In genomic region chr14:61569783-61570182, GRCh38 we compare ENCODE assay signal across 8 cellular contexts.
A peak's percentile ranks its signal among the peaks of the same experiment; 100 is the strongest.
DNase-seq lines count a peak whose midpoint lies in the region; ATAC-seq lines count a peak whose summit lies in the region.

No MANE protein-coding gene starts in this region.

- H3K9me3 ChIP-seq in GM23248 (ENCODE audit: low read depth) (no peaks in the 10 kb centered on the region), SJCRH30 (replicated peaks) (no peaks in the 10 kb centered on the region)

- H3K4me1 ChIP-seq in GM23248 (ENCODE audit: insufficient read depth) (peaks cover 89% of the 10 kb centered on the region), SJCRH30 (peaks cover 35% of the 10 kb centered on the region)

- peak overlapping the region; percentile 93 for H3K27ac ChIP-seq in GM23248
- peak overlapping the region; percentile 6; the same call in 1 of the 2 replicates for H3K27ac ChIP-seq in SJCRH30

- peaks cover 83% of the 10 kb centered on the region for H3F3A ChIP-seq in GM23248 (ENCODE audit: insufficient read depth)

- H3K4me3 ChIP-seq in GM23248 (peak overlapping the region; percentile 26), SJCRH30 (no peak overlapping the region)

- H3K27ac Mint-ChIP-seq in natural killer cell treated with Interleukin-12 subunit alpha and Interleukin-12 subunit beta and Interleukin-15 and Interleukin-18, amount 100 ng/mL, for 72 hours, result peak overlapping the region; percentile 99 to 100

- H3K79me2 ChIP-seq in GM23248 (ENCODE audit: insufficient read depth), result peaks cover 70% of the 10 kb centered on the region

- peak overlapping the region; percentile 80 for H3K4me3 Mint-ChIP-seq in natural killer cell treated with Interleukin-12 subunit alpha and Interleukin-12 subunit beta and Interleukin-15 and Interleukin-18, amount 100 ng/mL, for 72 hours

- H3K36me3 Mint-ChIP-seq in natural killer cell treated with Interleukin-12 subunit alpha and Interleukin-12 subunit beta and Interleukin-15 and Interleukin-18, amount 100 ng/mL, for 72 hours, result no peaks in the 10 kb centered on the region

- H3K4me1 Mint-ChIP-seq in natural killer cell treated with Interleukin-12 subunit alpha and Interleukin-12 subunit beta and Interleukin-15 and Interleukin-18, amount 100 ng/mL, for 72 hours (ENCODE audit: low read depth in 2 of 2), result peaks cover 63 to 70% of the 10 kb centered on the region in 2 donors

- peak overlapping the region; percentile 71 for H3K9ac ChIP-seq in GM23248

- ATAC-seq in natural killer cell treated with Interleukin-12 subunit alpha and Interleukin-12 subunit beta and Interleukin-15 and Interleukin-18, amount 100 ng/mL, for 72 hours, result peak; percentile 82 to 91
- ATAC-seq in GM21390 (IDR thresholded peaks at IDR 0.05; ENCODE audit: unreplicated experiment), result no peak

- H3K36me3 ChIP-seq in GM23248 (ENCODE audit: low read depth) (no peaks in the 10 kb centered on the region), SJCRH30 (no peaks in the 10 kb centered on the region)

- H3K9me2 ChIP-seq in GM23248 (ENCODE audit: insufficient read depth), result no peaks in the 10 kb centered on the region

- no peaks in the 10 kb centered on the region for H3K27me3 Mint-ChIP-seq in natural killer cell treated with Interleukin-12 subunit alpha and Interleukin-12 subunit beta and Interleukin-15 and Interleukin-18, amount 100 ng/mL, for 72 hours

- no peaks in the 10 kb centered on the region for H3K9me3 Mint-ChIP-seq in natural killer cell treated with Interleukin-12 subunit alpha and Interleukin-12 subunit beta and Interleukin-15 and Interleukin-18, amount 100 ng/mL, for 72 hours

- DNase-seq in GM23248, result peak; percentile 95
- DNase-seq in SJCRH30, result peak in 1 of 2 experiments; percentile 31
- DNase-seq in central memory CD4-positive, alpha-beta T cell, result peak; percentile 39
- peak; percentile 87 for DNase-seq in natural killer cell treated with Interleukin-12 subunit alpha and Interleukin-12 subunit beta and Interleukin-15 and Interleukin-18, amount 100 ng/mL, for 72 hours (ENCODE audit: low spot score)
- DNase-seq in NCI-H82 (lab: John Stamatoyannopoulos, UW), result no peak
- DNase-seq in DMS53 treated with DMSO at 0.1 percent for 48 hours (lab: John Stamatoyannopoulos, UW; ENCODE audit: unreplicated experiment), result no peak
- no peak for DNase-seq in NCI-H2081 treated with DMSO at 0.1 percent for 48 hours (lab: John Stamatoyannopoulos, UW)

- H2AFZ ChIP-seq in GM23248, result no peak overlapping the region

- in situ Hi-C loops in GM23248 (cut with MboI), result loop anchor here (10.0 kb wide), 1 partner anchor 125 kb away; the partner anchor contains the start of gene HIF1A

- H3K4me2 ChIP-seq in GM23248 (ENCODE audit: unreplicated experiment), result peak overlapping the region; percentile 55

- no peaks in the 10 kb centered on the region for H3K27me3 ChIP-seq in GM23248 (replicated peaks; ENCODE audit: insufficient read depth)
- H3K27me3 ChIP-seq in SJCRH30, result no peaks in the 10 kb centered on the region

- WGBS in GM23248 (ENCODE audit: low coverage in 1 of 2, low lambda C conversion rate in 2 of 2, missing lambda C conversion rate in 2 of 2), 2 experiments, result 31 to 34% methylated on average over 6 of the region's 6 CpGs

- H4K20me1 ChIP-seq in GM23248 (ENCODE audit: insufficient read depth), result no peaks in the 10 kb centered on the region

Comparison
In these comparisons a context has a peak if more than half of its experiments do, and no peak if none do; other contexts are left out.
1. DNase-seq: peak in GM23248 (single experiment), central memory CD4-positive, alpha-beta T cell (single experiment) and natural killer cell treated with Interleukin-12 subunit alpha and Interleukin-12 subunit beta and Interleukin-15 and Interleukin-18, amount 100 ng/mL, for 72 hours (single experiment); none in NCI-H82 (single experiment), DMS53 treated with DMSO at 0.1 percent for 48 hours (single experiment) and NCI-H2081 treated with DMSO at 0.1 percent for 48 hours (single experiment).